29 cellular contexts compared by ENCODE assay signal in genomic region chr9:108022246-108022935, GRCh38.
"Had no signal": no experiment of that assay in that cellular context is flagged by ENCODE, and none has a peak within 500 bp of the region (broad histone marks: within the 10 kb centered on the region; RNA-seq: fewer than 3 reads in every experiment).

No MANE protein-coding gene starts in this region.

- ATAC-seq: activated T-cell treated with anti-CD3 and anti-CD28 coated beads, Interleukin-2, amount 50 U/mL, for 4 hours; activated T-helper 17 cell treated with anti-CD3 and anti-CD28 coated beads, Interleukin-2, amount 50 U/mL, for 72 hours; heart left ventricle; lower lobe of right lung; T-helper 17 cell; upper lobe of right lung had no signal

- DNase-seq: activated CD4-positive, alpha-beta memory T cell treated with anti-CD3 and anti-CD28 coated beads, Interleukin-2, amount 10 ng/mL, durations not matched to agents 7 days and 5 days; activated CD4-positive, alpha-beta T cell treated with anti-CD3 and anti-CD28 coated beads for 1 hour; activated CD4-positive, alpha-beta T cell treated with anti-CD3 and anti-CD28 coated beads, Interleukin-2, amount 10 ng/mL, durations not matched to agents 7 days and 5 days; activated CD8-positive, alpha-beta memory T cell treated with anti-CD3 and anti-CD28 coated beads, Interleukin-2, amount 50 U/mL, for 48 hours; activated gamma-delta T cell treated with Interleukin-2 at 50 U/mL for 16 hours; activated naive CD4-positive, alpha-beta T cell treated with anti-CD3 and anti-CD28 coated beads, Interleukin-2, amount 50 U/mL, for 16 hours; activated T-cell treated with anti-CD3 and anti-CD28 coated beads, Interleukin-2, amount 50 U/mL, for 4 hours; amniotic stem cell; endodermal cell; esophagus squamous epithelium; heart left ventricle; hypothalamus; immature natural killer cell; kidney; lower lobe of right lung; ovary; sigmoid colon; stimulated activated CD4-positive, alpha-beta T cell treated with anti-CD3 and anti-CD28 coated beads, Interleukin-1b, Interleukin-23, amount 100 ng/mL, for 48 hours; stimulated activated naive B cell treated with anti-CD40 and anti-IgM and Interleukin-4, amounts not matched to agents 10 μg/mL and 1 μg/mL and 100 μg/mL, for 72 hours; stomach; T-helper 17 cell; T1000; tibial artery; upper lobe of right lung had no signal

- H3K4me1 ChIP-seq: breast epithelium, heart left ventricle, lower lobe of right lung, prostate gland, sigmoid colon, stomach, tibial artery, upper lobe of right lung had no signal

- H3K4me3 ChIP-seq: breast epithelium, esophagus squamous epithelium, heart left ventricle, lower lobe of right lung, ovary, prostate gland, sigmoid colon, smooth muscle cell, stomach, tibial artery, upper lobe of right lung had no signal

- H3K36me3 ChIP-seq: breast epithelium, esophagus squamous epithelium, heart left ventricle, lower lobe of right lung, neutrophil, ovary, prostate gland, sigmoid colon, stomach, tibial artery, upper lobe of right lung had no signal

- H3K9me3 ChIP-seq: breast epithelium, esophagus squamous epithelium, heart left ventricle, lower lobe of right lung, neutrophil, ovary, prostate gland, sigmoid colon, stomach, tibial artery, upper lobe of right lung had no signal

- H3K27me3 ChIP-seq: breast epithelium, esophagus squamous epithelium, heart left ventricle, neutrophil, ovary, sigmoid colon, stomach, tibial artery, upper lobe of right lung had no signal

- H3K27ac ChIP-seq: breast epithelium, heart left ventricle, lower lobe of right lung, neutrophil, ovary, prostate gland, sigmoid colon, stomach, tibial artery, upper lobe of right lung had no signal
